In the genomic region with DNA sequence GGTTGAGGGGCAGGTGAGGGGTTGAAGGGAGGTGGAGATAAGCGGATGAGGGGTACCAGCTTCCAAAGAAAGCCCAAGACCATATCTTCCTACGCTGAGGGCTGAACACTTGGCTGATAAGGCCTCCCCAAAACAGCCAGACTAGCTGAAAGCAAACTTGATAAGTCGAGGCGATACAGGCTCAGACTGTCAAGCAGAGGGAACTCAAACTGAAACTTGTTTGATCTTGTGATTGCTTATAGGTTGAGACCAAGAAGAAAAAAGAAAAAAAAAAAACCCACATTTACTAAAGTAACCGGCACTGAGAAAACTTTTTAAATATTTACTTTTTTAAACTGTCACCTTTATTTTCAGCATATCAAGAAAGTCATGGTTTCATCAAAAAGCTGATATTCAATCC, we compare ENCODE assay signal across 16 cellular contexts.
A peak's percentile ranks its signal among the peaks of the same experiment; 100 is the strongest.
DNase-seq lines count a peak whose midpoint lies in the region; ATAC-seq, FAIRE-seq and TF ChIP-seq lines count a peak whose summit lies in the region.
"Had no signal": no experiment of that assay in that cellular context is flagged by ENCODE, and none has a peak within 500 bp of the region (broad histone marks: within the 10 kb centered on the region; RNA-seq: fewer than 3 reads in every experiment).

No MANE protein-coding gene starts in this region.

- ATAC-seq in CD4-positive, alpha-beta T cell (ENCODE audit: poor library complexity): peak; percentile 72
- ATAC-seq in activated T-helper 17 cell treated with anti-CD3 and anti-CD28 coated beads, Interleukin-2, amount 50 U/mL, for 72 hours (replicated peaks): peak; percentile 79
- peak; percentile 73 for ATAC-seq in naive thymus-derived CD4-positive, alpha-beta T cell
- no peak for ATAC-seq in HG02642 (IDR thresholded peaks at IDR 0.05; ENCODE audit: poor library complexity, unreplicated experiment)
- ATAC-seq: stimulated activated naive B cell treated with anti-CD40 and anti-IgM and Interleukin-4, amounts not matched to agents 10 μg/mL and 1 μg/mL and 100 μg/mL, for 72 hours had no signal

- H3K4me1 ChIP-seq in naive thymus-derived CD4-positive, alpha-beta T cell (ENCODE audit: control insufficient read depth in 2 of 2, insufficient read depth in 2 of 2, low read length in 2 of 2): peaks cover 40 to 42% of the 10 kb centered on the region in 2 donors
- H3K4me1 ChIP-seq: HAP-1, SJCRH30 had no signal

- peak overlapping the region; percentile 47 for H3K4me3 Mint-ChIP-seq in CD4-positive, alpha-beta T cell
- H3K4me3 Mint-ChIP-seq in activated T-helper 17 cell treated with anti-CD3 and anti-CD28 coated beads, Interleukin-2, amount 50 U/mL, for 72 hours: peak overlapping the region; percentile 70
- H3K4me3 Mint-ChIP-seq in naive thymus-derived CD4-positive, alpha-beta T cell: peak overlapping the region; percentile 51 to 85 (median 76)

- H3K27ac Mint-ChIP-seq in CD4-positive, alpha-beta T cell: peak overlapping the region; percentile 92
- H3K27ac Mint-ChIP-seq in activated T-helper 17 cell treated with anti-CD3 and anti-CD28 coated beads, Interleukin-2, amount 50 U/mL, for 72 hours: peak overlapping the region; percentile 90
- peak overlapping the region; percentile 81 to 98 (median 93) for H3K27ac Mint-ChIP-seq in naive thymus-derived CD4-positive, alpha-beta T cell
- H3K27ac Mint-ChIP-seq: stimulated activated naive B cell treated with anti-CD40 and anti-IgM and Interleukin-4, amounts not matched to agents 10 μg/mL and 1 μg/mL and 100 μg/mL, for 72 hours had no signal

- H3K36me3 Mint-ChIP-seq in CD4-positive, alpha-beta T cell (ENCODE audit: low read depth): peaks cover 4% of the 10 kb centered on the region
- peaks cover 5% of the 10 kb centered on the region for H3K36me3 Mint-ChIP-seq in activated T-helper 17 cell treated with anti-CD3 and anti-CD28 coated beads, Interleukin-2, amount 50 U/mL, for 72 hours (ENCODE audit: low read depth)
- H3K36me3 Mint-ChIP-seq in naive thymus-derived CD4-positive, alpha-beta T cell: peaks cover 0 to 16% (median 2%) of the 10 kb centered on the region in 5 donors

- peak overlapping the region; percentile 19 for H3K27ac ChIP-seq in CD4-positive, alpha-beta T cell (ENCODE audit: low read depth, low read length)
- peak overlapping the region; percentile 67 for H3K27ac ChIP-seq in naive thymus-derived CD4-positive, alpha-beta T cell (ENCODE audit: low read depth, low read length)
- H3K27ac ChIP-seq: SJCRH30 had no signal

- no peaks in the 10 kb centered on the region for H3K9me3 ChIP-seq in CD4-positive, alpha-beta T cell (ENCODE audit: control insufficient read depth, low read length)
- H3K9me3 ChIP-seq in naive thymus-derived CD4-positive, alpha-beta T cell (ENCODE audit: control insufficient read depth in 2 of 3, low read length in 3 of 3): no peaks in the 10 kb centered on the region
- H3K9me3 ChIP-seq: HAP-1, SJCRH30 had no signal

- POLR2A ChIA-PET in CD4-positive, alpha-beta T cell (lab: Charles Lee): interaction anchor here (0.8 to 2.1 kb wide), 9 partner anchors 11 to 394 kb away, joined by 3 to 30 read pairs (median 3); no protein-coding TSS in a partner anchor
- POLR2A ChIA-PET in naive thymus-derived CD4-positive, alpha-beta T cell (lab: Charles Lee): interaction anchor here (0.6 to 3.3 kb wide), 9 partner anchors 11 to 1728 kb away, joined by 3 to 47 read pairs (median 3); partner anchors contain the start of genes CNPY3 and TRERF1

- H3K27me3 Mint-ChIP-seq in CD4-positive, alpha-beta T cell: no peaks in the 10 kb centered on the region
- no peaks in the 10 kb centered on the region for H3K27me3 Mint-ChIP-seq in activated T-helper 17 cell treated with anti-CD3 and anti-CD28 coated beads, Interleukin-2, amount 50 U/mL, for 72 hours
- no peaks in the 10 kb centered on the region for H3K27me3 Mint-ChIP-seq in naive thymus-derived CD4-positive, alpha-beta T cell
- H3K27me3 Mint-ChIP-seq: stimulated activated naive B cell treated with anti-CD40 and anti-IgM and Interleukin-4, amounts not matched to agents 10 μg/mL and 1 μg/mL and 100 μg/mL, for 72 hours had no signal

- peaks cover 70% of the 10 kb centered on the region for H3K4me1 Mint-ChIP-seq in CD4-positive, alpha-beta T cell (ENCODE audit: low read depth)
- H3K4me1 Mint-ChIP-seq in activated T-helper 17 cell treated with anti-CD3 and anti-CD28 coated beads, Interleukin-2, amount 50 U/mL, for 72 hours: peaks cover 43% of the 10 kb centered on the region
- H3K4me1 Mint-ChIP-seq in naive thymus-derived CD4-positive, alpha-beta T cell: peaks cover 52 to 80% (median 63%) of the 10 kb centered on the region in 7 donors

- intact Hi-C loops in CD4-positive, alpha-beta T cell (cut with DNase I, micrococcal nuclease): no loop called here
- intact Hi-C loops in naive thymus-derived CD4-positive, alpha-beta T cell (cut with micrococcal nuclease): loop anchor here (1.0 kb wide), 3 partner anchors 10 to 12 kb away; no protein-coding TSS in a partner anchor

- H3K36me3 ChIP-seq in naive thymus-derived CD4-positive, alpha-beta T cell (ENCODE audit: control insufficient read depth in 2 of 3, insufficient read depth in 3 of 3, low read length in 3 of 3): no peaks in the 10 kb centered on the region
- H3K36me3 ChIP-seq: HAP-1, SJCRH30 had no signal

- no peak for DNase-seq in CD4-positive, alpha-beta T cell
- DNase-seq in GM18507 (ENCODE audit: extremely low spot score, insufficient read length, low read depth) (no peak), NCI-H226 (no peak), NCI-H524 (lab: John Stamatoyannopoulos, UW) (no peak)
- peak in 6 of 9 donors; percentile 38 to 58 (median 44) for DNase-seq in naive thymus-derived CD4-positive, alpha-beta T cell
- DNase-seq: activated gamma-delta T cell; kidney; MM.1S; NCI-H2107; SJCRH30; stimulated activated naive B cell treated with anti-CD40 and anti-IgM and Interleukin-4, amounts not matched to agents 10 μg/mL and 1 μg/mL and 100 μg/mL, for 72 hours had no signal

- peak overlapping the region; percentile 36 for H3K4me3 ChIP-seq in naive thymus-derived CD4-positive, alpha-beta T cell (ENCODE audit: low read length)
- H3K4me3 ChIP-seq: HAP-1, SJCRH30 had no signal

- H3K9me3 Mint-ChIP-seq in CD4-positive, alpha-beta T cell: no peaks in the 10 kb centered on the region
- H3K9me3 Mint-ChIP-seq in activated T-helper 17 cell treated with anti-CD3 and anti-CD28 coated beads, Interleukin-2, amount 50 U/mL, for 72 hours: no peaks in the 10 kb centered on the region
- H3K9me3 Mint-ChIP-seq in naive thymus-derived CD4-positive, alpha-beta T cell: no peaks in the 10 kb centered on the region

- peak; percentile 5 for FAIRE-seq in GM18507 (lab: Jason Lieb, UNC)
- FAIRE-seq: endothelial cell of umbilical vein, G401.6, kidney had no signal

- TF ChIP-seq CTCF in CD4-positive, alpha-beta T cell (IDR thresholded peaks at IDR 0.05): no peak

- H3K27me3 ChIP-seq in CD4-positive, alpha-beta T cell (ENCODE audit: control insufficient read depth, insufficient read depth, low read length): no peaks in the 10 kb centered on the region
- no peaks in the 10 kb centered on the region for H3K27me3 ChIP-seq in naive thymus-derived CD4-positive, alpha-beta T cell (ENCODE audit: control insufficient read depth in 2 of 2, insufficient read depth in 2 of 2, low read length in 2 of 2)
- H3K27me3 ChIP-seq: SJCRH30 had no signal

- CTCF ChIA-PET in CD4-positive, alpha-beta T cell (lab: Charles Lee): interaction anchor here (0.8 to 1.3 kb wide), 4 partner anchors 11 to 169 kb away, joined by 3 to 6 read pairs (median 4); no protein-coding TSS in a partner anchor
- CTCF ChIA-PET in naive thymus-derived CD4-positive, alpha-beta T cell (lab: Charles Lee): interaction anchor here (0.7 to 6.6 kb wide), 5 partner anchors 10 to 186 kb away, joined by 3 to 38 read pairs (median 5); partner anchors contain the start of gene UBR2

Comparison
In these comparisons a context has a peak if more than half of its experiments do, and no peak if none do; other contexts are left out.
1. DNase-seq: peak in naive thymus-derived CD4-positive, alpha-beta T cell (6 of 9); none in CD4-positive, alpha-beta T cell (0 of 10), GM18507 (single experiment), NCI-H226 (single experiment) and NCI-H524 (0 of 2).
2. intact Hi-C loops: an anchor here in naive thymus-derived CD4-positive, alpha-beta T cell (1.0 kb wide); none called in CD4-positive, alpha-beta T cell.
3. Peak in every context shown above with its lines, with median percentiles within 50 percentile points of each other: H3K27ac Mint-ChIP-seq and H3K4me3 Mint-ChIP-seq.